ENCODE assay signal across 8 cellular contexts in the genomic region with DNA sequence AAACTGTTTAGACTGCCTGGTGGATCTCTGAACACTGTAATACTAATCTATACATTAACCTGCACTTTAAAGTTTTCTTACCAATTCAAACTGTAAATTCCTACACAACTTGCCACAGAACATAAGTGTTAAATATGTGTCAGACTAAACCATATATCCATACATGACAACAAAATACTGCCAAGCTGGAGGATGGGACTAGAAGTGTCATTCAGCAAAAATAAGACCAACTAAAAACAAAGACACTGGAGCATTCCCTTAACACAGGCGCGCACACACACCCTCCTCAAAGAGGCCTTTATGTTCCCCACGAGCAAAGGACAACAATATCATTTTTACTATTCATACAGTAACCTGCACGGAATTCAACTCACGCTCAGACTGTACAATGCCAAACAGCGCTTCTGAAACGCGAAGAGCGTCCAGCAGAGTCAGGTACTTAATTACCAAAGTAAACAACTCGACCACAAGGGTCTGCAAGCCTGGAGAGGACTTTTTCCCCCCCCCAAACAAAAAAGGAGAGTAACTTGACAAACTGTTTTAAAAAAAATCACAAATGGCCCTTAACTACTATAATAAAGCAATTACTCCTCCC. TPM values are rescaled to one million over a fixed set of nuclear protein-coding genes. Genes with fewer than 3 reads are reported as not detected.
DNase-seq lines count a peak whose midpoint lies in the region; ATAC-seq and TF ChIP-seq lines count a peak whose summit lies in the region.

No MANE protein-coding gene starts in this region.

- peak overlapping the region; percentile 88 for H3K4me2 ChIP-seq in GM23338

- H3K4me3 ChIP-seq in A673 (ENCODE audit: low read depth, low read length, poor library complexity, severe bottlenecking) (peak overlapping the region; percentile 82), GM23338 (peak overlapping the region; percentile 99), iPS-11a (ENCODE audit: low read depth, low read length) (peak overlapping the region; percentile 75)

- H2AFZ ChIP-seq in GM23338 = peak overlapping the region; percentile 49; the same call in 1 of the 2 replicates

- 0 out of 2 replicates have a peak, but pooled peaks cover 4% of the 10 kb centered on the region for H4K20me1 ChIP-seq in GM23338 (replicated peaks; ENCODE audit: insufficient read depth)

- peaks cover 56% of the 10 kb centered on the region for H3K79me2 ChIP-seq in GM23338 (replicated peaks; ENCODE audit: insufficient read depth)

- peaks cover 27% of the 10 kb centered on the region for H3K4me1 ChIP-seq in A673 (ENCODE audit: insufficient read depth, low read length, poor library complexity, severe bottlenecking)
- H3K4me1 ChIP-seq in GM23338 (ENCODE audit: insufficient read depth) = peaks cover 39% of the 10 kb centered on the region

- no peaks in the 10 kb centered on the region for H3K9me2 ChIP-seq in GM23338 (ENCODE audit: insufficient read depth)

- intact Hi-C loops in A673 (cut with micrococcal nuclease; ENCODE audit: unreplicated experiment) = no loop called here

- H3K27me3 ChIP-seq in A673 (replicated peaks; ENCODE audit: insufficient read depth, low read depth, low read length, poor library complexity) = no peaks in the 10 kb centered on the region
- no peaks in the 10 kb centered on the region for H3K27me3 ChIP-seq in GM23338 (ENCODE audit: insufficient read depth)

- H3K27ac Mint-ChIP-seq in GM23338 (peak overlapping the region; percentile 92), WTC11 (peak overlapping the region; percentile 78)
- H3K27ac Mint-ChIP-seq in stimulated activated effector memory CD8-positive, alpha-beta T cell treated with anti-CD3 and anti-CD28 coated beads, Interleukin-12 subunit alpha, Interleukin-12 subunit beta, amount 100 ng/mL, for 72 hours = peak overlapping the region; percentile 93

- TSS peak; percentile 76 for BruUV-seq in A673 (replicated peaks; lab: Mats Ljungman, UMichigan)

- H3K4me1 Mint-ChIP-seq in GM23338 (peaks cover 37% of the 10 kb centered on the region), WTC11 (peaks cover 27% of the 10 kb centered on the region)
- peaks cover 29% of the 10 kb centered on the region for H3K4me1 Mint-ChIP-seq in stimulated activated effector memory CD8-positive, alpha-beta T cell treated with anti-CD3 and anti-CD28 coated beads, Interleukin-12 subunit alpha, Interleukin-12 subunit beta, amount 100 ng/mL, for 72 hours

- peaks cover 9% of the 10 kb centered on the region for H3F3A ChIP-seq in GM23338 (replicated peaks; ENCODE audit: low read depth)

- no peak for DNase-seq in A673 (ENCODE audit: low spot score)
- no peak for DNase-seq in GM23338 (ENCODE audit: low spot score)
- no peak for DNase-seq in WTC11 (ENCODE audit: low spot score)
- no peak for DNase-seq in stimulated activated effector memory CD8-positive, alpha-beta T cell treated with anti-CD3 and anti-CD28 coated beads, Interleukin-12 subunit alpha, Interleukin-12 subunit beta, amount 100 ng/mL, for 72 hours (ENCODE audit: low spot score in 2 of 2)
- no peak for DNase-seq in T-helper 9 cell
- no peak for DNase-seq in midbrain (lab: John Stamatoyannopoulos, UW)
- DNase-seq in GM03348 (ENCODE audit: low spot score) = no peak

- ATAC-seq in GM23338 = no peak
- ATAC-seq in WTC11 = no peak
- no peak for ATAC-seq in stimulated activated effector memory CD8-positive, alpha-beta T cell treated with anti-CD3 and anti-CD28 coated beads, Interleukin-12 subunit alpha, Interleukin-12 subunit beta, amount 100 ng/mL, for 72 hours

- H3K27me3 Mint-ChIP-seq in GM23338 (ENCODE audit: insufficient read depth, low read depth, poor library complexity) (peaks cover 5% of the 10 kb centered on the region), WTC11 (ENCODE audit: low read depth) (no peaks in the 10 kb centered on the region)

- H3K27ac ChIP-seq in A673 (ENCODE audit: low read depth, low read length, poor library complexity, severe bottlenecking) = peak overlapping the region; percentile 78
- peak overlapping the region; percentile 90 for H3K27ac ChIP-seq in GM23338 (ENCODE audit: low read depth)

- H3K9me3 Mint-ChIP-seq in GM23338 = no peaks in the 10 kb centered on the region
- H3K9me3 Mint-ChIP-seq in WTC11 = no peaks in the 10 kb centered on the region
- no peaks in the 10 kb centered on the region for H3K9me3 Mint-ChIP-seq in stimulated activated effector memory CD8-positive, alpha-beta T cell treated with anti-CD3 and anti-CD28 coated beads, Interleukin-12 subunit alpha, Interleukin-12 subunit beta, amount 100 ng/mL, for 72 hours

- no peaks in the 10 kb centered on the region for H3K9me3 ChIP-seq in A673 (ENCODE audit: low read depth, low read length, poor library complexity, severe bottlenecking)

- H3K4me3 Mint-ChIP-seq in GM23338 (peak overlapping the region; percentile 99), WTC11 (peak overlapping the region; percentile 94)
- peak overlapping the region; percentile 83 for H3K4me3 Mint-ChIP-seq in stimulated activated effector memory CD8-positive, alpha-beta T cell treated with anti-CD3 and anti-CD28 coated beads, Interleukin-12 subunit alpha, Interleukin-12 subunit beta, amount 100 ng/mL, for 72 hours

- CTCF ChIA-PET in A673 (lab: Charles Lee) (no interaction called here), WTC11 (lab: Charles Lee) (interaction anchor here (0.7 to 1.4 kb wide), 2 partner anchors 70 to 106 kb away, joined by 3 read pairs; no protein-coding TSS in a partner anchor)

- POLR2A ChIA-PET in A673 (lab: Charles Lee; ENCODE audit: low non-redundant PET) (interaction anchor here (0.6 kb wide), 1 partner anchor 18 kb away, joined by 3 read pairs; no protein-coding TSS in a partner anchor), WTC11 (lab: Charles Lee) (no interaction called here)

- H3K36me3 ChIP-seq in A673 (ENCODE audit: insufficient read depth, low read length, poor library complexity, severe bottlenecking) = no peaks in the 10 kb centered on the region
- no peaks in the 10 kb centered on the region for H3K36me3 ChIP-seq in GM23338 (ENCODE audit: insufficient read depth)

- H3K36me3 Mint-ChIP-seq in GM23338 (ENCODE audit: low read depth) = no peaks in the 10 kb centered on the region; the same call in 2 of the 3 replicates
- H3K36me3 Mint-ChIP-seq in WTC11 = no peaks in the 10 kb centered on the region
- H3K36me3 Mint-ChIP-seq in stimulated activated effector memory CD8-positive, alpha-beta T cell treated with anti-CD3 and anti-CD28 coated beads, Interleukin-12 subunit alpha, Interleukin-12 subunit beta, amount 100 ng/mL, for 72 hours = no peaks in the 10 kb centered on the region

- TF ChIP-seq CTCF in A673 (conservative IDR thresholded peaks at IDR 0.05; ENCODE audit: low read depth, low read length) (no peak), GM23338 (conservative IDR thresholded peaks at IDR 0.05; ENCODE audit: low read depth in 2 of 2) (no peak), WTC11 (IDR thresholded peaks at IDR 0.05) (no peak)

TF ChIP-seq in GM23338, 12 proteins besides CTCF, POLR2A, EP300 and RAD21 (continues in another document):
- TF ChIP-seq NANOG (IDR thresholded peaks at IDR 0.05; ENCODE audit: borderline replicate concordance) = no peak
- TF ChIP-seq ZNF114 (CRISPR knock-in tag; IDR thresholded peaks at IDR 0.05) = no peak
- TF ChIP-seq EZH2 (IDR thresholded peaks at IDR 0.05; ENCODE audit: low read depth, unreplicated experiment) = no peak
- no peak for TF ChIP-seq CREB1 (CRISPR knock-in tag; IDR thresholded peaks at IDR 0.05; ENCODE audit: low read depth)
- no peak for TF ChIP-seq JUNB (IDR thresholded peaks at IDR 0.05; ENCODE audit: unreplicated experiment)
- TF ChIP-seq, protein P1, sequence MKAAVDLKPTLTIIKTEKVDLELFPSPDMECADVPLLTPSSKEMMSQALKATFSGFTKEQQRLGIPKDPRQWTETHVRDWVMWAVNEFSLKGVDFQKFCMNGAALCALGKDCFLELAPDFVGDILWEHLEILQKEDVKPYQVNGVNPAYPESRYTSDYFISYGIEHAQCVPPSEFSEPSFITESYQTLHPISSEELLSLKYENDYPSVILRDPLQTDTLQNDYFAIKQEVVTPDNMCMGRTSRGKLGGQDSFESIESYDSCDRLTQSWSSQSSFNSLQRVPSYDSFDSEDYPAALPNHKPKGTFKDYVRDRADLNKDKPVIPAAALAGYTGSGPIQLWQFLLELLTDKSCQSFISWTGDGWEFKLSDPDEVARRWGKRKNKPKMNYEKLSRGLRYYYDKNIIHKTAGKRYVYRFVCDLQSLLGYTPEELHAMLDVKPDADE (IDR thresholded peaks at IDR 0.05) = no peak

TF ChIP-seq in WTC11, 78 proteins besides CTCF, POLR2A, EP300 and RAD21:
- TF ChIP-seq GABPB1 (CRISPR knock-in tag; IDR thresholded peaks at IDR 0.05) = no peak
- TF ChIP-seq HMGA2 (CRISPR knock-in tag; IDR thresholded peaks at IDR 0.05) = no peak
- TF ChIP-seq SP1 (CRISPR knock-in tag; conservative IDR thresholded peaks at IDR 0.05) = no peak
- TF ChIP-seq ZNF232 (CRISPR knock-in tag; IDR thresholded peaks at IDR 0.05) = no peak

RNA-seq across cellular contexts. Expression of gene DCUN1D1, which starts 1.1 kb away (rescaled TPM):
- total RNA-seq in A673 (2021) = 60.9 and 75.3 TPM in 2 replicates
- 53.5 and 64.8 TPM in 2 replicates for total RNA-seq in GM23338 (2014; rRNA removed; shearing (Covaris generic))
- 26.8 and 29.5 TPM in 2 replicates for polyA plus RNA-seq in GM23338 (2016; fragmentation: Nextera tagmentation; extraction: Ambion mirVana)
- 50.4 to 64.5 TPM (median 56.3 TPM) in 3 replicates for total RNA-seq in WTC11 (2021)
